Comparison of ENCODE assay signal across 20 cellular contexts in the genomic region with DNA sequence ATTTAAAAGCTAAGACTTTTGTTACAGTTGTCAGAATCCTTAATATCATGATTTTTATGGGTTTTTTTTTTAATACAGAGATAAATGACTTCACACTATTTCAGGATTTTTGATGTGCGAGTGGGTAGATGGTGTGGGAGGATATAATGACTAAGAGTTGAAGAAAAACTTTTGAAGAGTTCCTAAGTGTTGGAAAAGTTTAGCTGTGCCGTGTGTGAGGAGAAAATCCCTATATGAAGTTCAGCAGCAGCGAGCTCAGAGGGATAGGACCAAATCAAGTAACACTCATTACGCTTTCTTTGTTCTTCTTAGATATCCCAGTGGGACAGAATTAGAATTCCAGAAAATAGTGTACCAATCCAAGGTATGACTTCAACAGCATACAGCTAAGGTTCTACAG. TPM values are rescaled to one million over a fixed set of nuclear protein-coding genes. Genes with fewer than 3 reads are reported as not detected.
A peak's percentile ranks its signal among the peaks of the same experiment; 100 is the strongest.
DNase-seq lines count a peak whose midpoint lies in the region; ATAC-seq and TF ChIP-seq lines count a peak whose summit lies in the region.
"Had no signal": no experiment of that assay in that cellular context is flagged by ENCODE, and none has a peak within 500 bp of the region (broad histone marks: within the 10 kb centered on the region; RNA-seq: fewer than 3 reads in every experiment).

No MANE protein-coding gene starts in this region.

- no peak for TF ChIP-seq CTCF in chondrocyte (IDR thresholded peaks at IDR 0.05)
- TF ChIP-seq CTCF in nephron progenitor cell (IDR thresholded peaks at IDR 0.05): no peak
- no peak for TF ChIP-seq CTCF in glutamatergic neuron (IDR thresholded peaks at IDR 0.05; ENCODE audit: partially characterized antibody, unreplicated experiment)

- peaks cover 2% of the 10 kb centered on the region for H3K36me3 Mint-ChIP-seq in chondrocyte (ENCODE audit: low read depth)
- peaks cover 49% of the 10 kb centered on the region for H3K36me3 Mint-ChIP-seq in nephron progenitor cell (ENCODE audit: low read depth)
- no peaks in the 10 kb centered on the region for H3K36me3 Mint-ChIP-seq in glutamatergic neuron (ENCODE audit: unreplicated experiment)
- H3K36me3 Mint-ChIP-seq: CD14-positive monocyte; CD4-positive, alpha-beta memory T cell; CD4-positive, CD25-positive, alpha-beta regulatory T cell; CD8-positive, alpha-beta memory T cell had no signal

- DNase-seq in NCI-H226 (peak; percentile 45), chondrocyte (ENCODE audit: low spot score) (no peak), nephron progenitor cell (no peak), T1000 (lab: John Stamatoyannopoulos, UW) (no peak), glutamatergic neuron (no peak), iPS-NIHi11 (ENCODE audit: low spot score) (no peak)
- DNase-seq: 8988T; ACHN; BE2C; C1 segment of cervical spinal cord; CD4-positive, alpha-beta memory T cell; CD4-positive, CD25-positive, alpha-beta regulatory T cell; CD8-positive, alpha-beta memory T cell; COR-L47; DMS 273 treated with DMSO at 0.1 percent for 48 hours; DMS153; DMS79 treated with DMSO at 0.1 percent for 48 hours; GF-D8 had no signal

- no peaks in the 10 kb centered on the region for H3K27me3 Mint-ChIP-seq in chondrocyte (ENCODE audit: low read depth)
- H3K27me3 Mint-ChIP-seq in nephron progenitor cell (ENCODE audit: low read depth, poor library complexity): peaks cover 7% of the 10 kb centered on the region
- H3K27me3 Mint-ChIP-seq in glutamatergic neuron (ENCODE audit: unreplicated experiment): no peaks in the 10 kb centered on the region
- H3K27me3 Mint-ChIP-seq: CD4-positive, CD25-positive, alpha-beta regulatory T cell had no signal

- H3K4me3 Mint-ChIP-seq in chondrocyte (ENCODE audit: unreplicated experiment): no peak overlapping the region
- no peak overlapping the region for H3K4me3 Mint-ChIP-seq in nephron progenitor cell
- H3K4me3 Mint-ChIP-seq in glutamatergic neuron (ENCODE audit: unreplicated experiment): no peak overlapping the region
- H3K4me3 Mint-ChIP-seq: CD14-positive monocyte; CD4-positive, alpha-beta memory T cell; CD4-positive, CD25-positive, alpha-beta regulatory T cell; CD8-positive, alpha-beta memory T cell had no signal

- no peaks in the 10 kb centered on the region for H3K9me3 Mint-ChIP-seq in chondrocyte (ENCODE audit: low read depth)
- H3K9me3 Mint-ChIP-seq in nephron progenitor cell: peaks cover 43% of the 10 kb centered on the region
- H3K9me3 Mint-ChIP-seq in glutamatergic neuron (ENCODE audit: unreplicated experiment): no peaks in the 10 kb centered on the region

- no peak for ATAC-seq in GM19035 (IDR thresholded peaks at IDR 0.05; ENCODE audit: unreplicated experiment)

- H3K27ac Mint-ChIP-seq in chondrocyte (ENCODE audit: unreplicated experiment) (peak overlapping the region; percentile 4), nephron progenitor cell (peak overlapping the region; percentile 33), glutamatergic neuron (ENCODE audit: unreplicated experiment) (no peak overlapping the region)
- H3K27ac Mint-ChIP-seq: CD14-positive monocyte; CD4-positive, alpha-beta memory T cell; CD4-positive, CD25-positive, alpha-beta regulatory T cell; CD8-positive, alpha-beta memory T cell had no signal

- H3K4me1 Mint-ChIP-seq in chondrocyte (ENCODE audit: low read depth) (peaks cover 34% of the 10 kb centered on the region), nephron progenitor cell (peaks cover 68% of the 10 kb centered on the region), glutamatergic neuron (ENCODE audit: low read depth, unreplicated experiment) (peaks cover under 1% of the 10 kb centered on the region)
- H3K4me1 Mint-ChIP-seq: CD14-positive monocyte; CD8-positive, alpha-beta memory T cell had no signal

RNA-seq across cellular contexts. Expression of gene PDE10A, which starts 34.1 kb away (rescaled TPM):
- 10.4 to 14.3 TPM (median 13.7 TPM) in 3 replicates for total RNA-seq in chondrocyte
- total RNA-seq in glutamatergic neuron (ENCODE audit: unreplicated experiment): 24.5 TPM
- total RNA-seq: CD4-positive, alpha-beta memory T cell; CD4-positive, CD25-positive, alpha-beta regulatory T cell; CD8-positive, alpha-beta memory T cell had no signal
